8 cellular contexts compared by ENCODE assay signal in the genomic region with DNA sequence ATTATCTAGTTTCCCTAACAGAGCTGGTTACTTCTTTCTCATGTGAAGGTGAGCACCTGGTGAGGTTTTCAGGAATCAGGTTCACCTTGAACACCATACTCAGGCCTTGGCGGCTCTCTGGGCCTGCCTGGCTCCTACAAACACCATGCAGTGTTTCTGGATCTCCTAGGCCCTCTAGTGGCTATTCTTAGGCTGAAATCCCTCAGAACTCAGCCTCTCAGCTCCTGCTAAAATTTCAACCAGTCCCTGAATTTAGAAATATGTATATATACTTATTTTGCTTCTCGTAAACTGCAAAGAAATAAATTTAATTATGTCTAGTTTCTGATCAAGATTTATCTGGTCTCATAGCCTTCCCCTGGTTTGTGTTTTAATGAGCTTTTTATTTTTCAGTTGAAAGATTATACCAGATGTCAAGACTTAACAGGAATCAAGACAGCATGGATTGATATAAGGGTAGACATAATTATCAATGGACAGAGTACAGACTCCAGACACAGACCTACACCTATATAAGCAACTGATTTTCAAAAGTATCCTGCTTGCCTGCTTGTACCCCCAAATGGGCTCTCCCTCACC. TPM values are rescaled to one million over a fixed set of nuclear protein-coding genes. Genes with fewer than 3 reads are reported as not detected.
DNase-seq lines count a peak whose midpoint lies in the region; ATAC-seq and TF ChIP-seq lines count a peak whose summit lies in the region.

No MANE protein-coding gene starts in this region.

- H3K27me3 ChIP-seq in IMR-90 (ENCODE audit: control insufficient read depth, insufficient read depth, low read length) (no peaks in the 10 kb centered on the region; the same call in 1 of the 2 replicates), OCI-LY3 (ENCODE audit: low read depth, low read length) (peaks cover 52% of the 10 kb centered on the region), breast epithelium (no peaks in the 10 kb centered on the region), kidney epithelial cell (ENCODE audit: control insufficient read depth, insufficient read depth, low read length) (no peaks in the 10 kb centered on the region)

- H3K79me1 ChIP-seq in IMR-90 (ENCODE audit: low read depth in 1 of 2, low read length in 2 of 2) = no peaks in the 10 kb centered on the region

- no peaks in the 10 kb centered on the region for H3K9me1 ChIP-seq in IMR-90 (ENCODE audit: insufficient read depth, low read length)

- intact Hi-C loops in Calu3 (cut with micrococcal nuclease; ENCODE audit: unreplicated experiment) (loop anchor here (1.0 to 10.0 kb wide), 4 partner anchors 112 to 473 kb away; no protein-coding TSS in a partner anchor), IMR-90 (cut with micrococcal nuclease) (loop anchor here (1.0 to 5.0 kb wide), 4 partner anchors 112 to 472 kb away; no protein-coding TSS in a partner anchor), breast epithelium (cut with DNase I; ENCODE audit: low total_unique reads) (no loop called here)

- TF ChIP-seq CTCF in Calu3 (IDR thresholded peaks at IDR 0.05; ENCODE audit: unreplicated experiment) (peak; percentile 31), IMR-90 (conservative IDR thresholded peaks at IDR 0.05; ENCODE audit: low read depth, low read length) (peak; percentile 74), OCI-LY3 (IDR thresholded peaks at IDR 0.05; ENCODE audit: low read depth, low read length) (peak; percentile 74), breast epithelium (IDR thresholded peaks at IDR 0.05) (peak in 2 of 3 donors; percentile 43 to 58), kidney epithelial cell (IDR thresholded peaks at IDR 0.05; ENCODE audit: insufficient read depth, low read length, poor library complexity, severe bottlenecking) (peak; percentile 81)

- CTCF ChIA-PET in Calu3 (lab: Charles Lee) = interaction anchor here (1.2 to 1.7 kb wide), 5 partner anchors 11 to 474 kb away, joined by 3 to 22 read pairs (median 4); no protein-coding TSS in a partner anchor
- CTCF ChIA-PET in IMR-90 (lab: Yijun Ruan, JAX) = interaction anchor here (0.6 to 2.9 kb wide), 20 partner anchors 8 to 474 kb away, joined by 3 to 19 read pairs (median 3); no protein-coding TSS in a partner anchor

- POLR2A ChIA-PET in IMR-90 (lab: Charles Lee; ENCODE audit: unreplicated experiment) = no interaction called here

- H2AK5ac ChIP-seq in IMR-90 (ENCODE audit: low read depth, low read length) = no peak overlapping the region

- no TSS peak for BruUV-seq in Calu3 (replicated peaks; lab: Mats Ljungman, UMichigan)
- no TSS peak for BruUV-seq in IMR-90 (replicated peaks; lab: Mats Ljungman, UMichigan)

- H3K4me1 ChIP-seq in IMR-90 (ENCODE audit: control insufficient read depth, insufficient read depth, low read length) (peaks cover 1% of the 10 kb centered on the region; the same call in 1 of the 2 replicates), OCI-LY3 (ENCODE audit: low read length) (no peaks in the 10 kb centered on the region), breast epithelium (no peaks in the 10 kb centered on the region)

- H3K18ac ChIP-seq in IMR-90 (ENCODE audit: low read depth, low read length) = no peak overlapping the region

- H3K4ac ChIP-seq in IMR-90 (ENCODE audit: low read depth, low read length) = no peak overlapping the region

- H3K4me2 ChIP-seq in IMR-90 (ENCODE audit: low read depth, low read length) (no peak overlapping the region), OCI-LY3 (ENCODE audit: low read length) (no peak overlapping the region)

- no peak overlapping the region for H3K14ac ChIP-seq in IMR-90 (replicated peaks; ENCODE audit: low read depth, low read length)

- no peak overlapping the region for H3K56ac ChIP-seq in IMR-90 (ENCODE audit: extremely low read depth, insufficient read depth, low read length)

- H2BK5ac ChIP-seq in IMR-90 (ENCODE audit: low read depth, low read length, poor library complexity, severe bottlenecking) = no peak overlapping the region

- peak; percentile 50 for DNase-seq in Calu3
- peak; percentile 4 for DNase-seq in GM19240 (ENCODE audit: insufficient read length, low spot score)
- DNase-seq in IMR-90 = peak; percentile 53
- DNase-seq in breast epithelium (ENCODE audit: low spot score in 2 of 2) = no peak
- DNase-seq in kidney epithelial cell (ENCODE audit: low read depth) = no peak
- DNase-seq in stimulated activated naive B cell treated with anti-CD40 and anti-IgM and Interleukin-4, amounts not matched to agents 10 μg/mL and 1 μg/mL and 100 μg/mL, for 72 hours = peak; percentile 17
- DNase-seq in T1000 (lab: John Stamatoyannopoulos, UW) = no peak

- no peak overlapping the region for H3K27ac Mint-ChIP-seq in Calu3 (ENCODE audit: unreplicated experiment)
- H3K27ac Mint-ChIP-seq in stimulated activated naive B cell treated with anti-CD40 and anti-IgM and Interleukin-4, amounts not matched to agents 10 μg/mL and 1 μg/mL and 100 μg/mL, for 72 hours = no peak overlapping the region

- peaks cover 8% of the 10 kb centered on the region for H3K4me1 Mint-ChIP-seq in Calu3 (ENCODE audit: low read depth, unreplicated experiment)
- peaks cover 0 to under 1% of the 10 kb centered on the region in 2 donors for H3K4me1 Mint-ChIP-seq in stimulated activated naive B cell treated with anti-CD40 and anti-IgM and Interleukin-4, amounts not matched to agents 10 μg/mL and 1 μg/mL and 100 μg/mL, for 72 hours

- no peak overlapping the region for H3K9ac ChIP-seq in IMR-90 (ENCODE audit: low read depth, low read length)
- H3K9ac ChIP-seq in OCI-LY3 (ENCODE audit: low read length) = no peak overlapping the region

- H4K8ac ChIP-seq in IMR-90 (ENCODE audit: low read depth in 2 of 2, low read length in 2 of 2) = no peak overlapping the region

- H3K36me3 Mint-ChIP-seq in Calu3 (ENCODE audit: insufficient read depth, unreplicated experiment) = no peaks in the 10 kb centered on the region
- no peaks in the 10 kb centered on the region for H3K36me3 Mint-ChIP-seq in stimulated activated naive B cell treated with anti-CD40 and anti-IgM and Interleukin-4, amounts not matched to agents 10 μg/mL and 1 μg/mL and 100 μg/mL, for 72 hours

- no peaks in the 10 kb centered on the region for H3K79me2 ChIP-seq in OCI-LY3 (ENCODE audit: low read length)

- in situ Hi-C loops in IMR-90 (cut with MboI; ENCODE audit: low sequenced_read_pairs) = loop anchor here (5.0 kb wide), 1 partner anchor 113 kb away; no protein-coding TSS in a partner anchor

- no CpG with 5 or more reads among the region's 2 CpGs for WGBS in IMR-90 (ENCODE audit: extremely low coverage in 2 of 2, insufficient read length in 1 of 2), 2 experiments

- no peaks in the 10 kb centered on the region for H3K27me3 Mint-ChIP-seq in Calu3 (ENCODE audit: unreplicated experiment)
- H3K27me3 Mint-ChIP-seq in stimulated activated naive B cell treated with anti-CD40 and anti-IgM and Interleukin-4, amounts not matched to agents 10 μg/mL and 1 μg/mL and 100 μg/mL, for 72 hours = peaks cover 7 to 26% of the 10 kb centered on the region in 2 donors

- H3K27ac ChIP-seq in IMR-90 (ENCODE audit: insufficient read depth, low read length) = no peak overlapping the region
- no peak overlapping the region for H3K27ac ChIP-seq in OCI-LY3 (ENCODE audit: low read length)
- no peak overlapping the region for H3K27ac ChIP-seq in breast epithelium

- no peaks in the 10 kb centered on the region for H4K20me1 ChIP-seq in IMR-90 (ENCODE audit: insufficient read depth, low read length)
- no peaks in the 10 kb centered on the region for H4K20me1 ChIP-seq in OCI-LY3 (ENCODE audit: insufficient read depth, low read length)

- no peak overlapping the region for H2AFZ ChIP-seq in IMR-90 (replicated peaks; ENCODE audit: low read length, poor library complexity)
- H2AFZ ChIP-seq in OCI-LY3 (ENCODE audit: low read depth, low read length) = no peak overlapping the region

- H3K36me3 ChIP-seq in IMR-90 (ENCODE audit: control insufficient read depth, insufficient read depth, low read length) (no peaks in the 10 kb centered on the region), OCI-LY3 (replicated peaks; ENCODE audit: low read depth, low read length) (no peaks in the 10 kb centered on the region), breast epithelium (no peaks in the 10 kb centered on the region), kidney epithelial cell (ENCODE audit: control insufficient read depth, insufficient read depth, low read length) (no peaks in the 10 kb centered on the region)

- no peaks in the 10 kb centered on the region for H3K9me3 Mint-ChIP-seq in Calu3 (ENCODE audit: low read depth, unreplicated experiment)
- no peaks in the 10 kb centered on the region for H3K9me3 Mint-ChIP-seq in stimulated activated naive B cell treated with anti-CD40 and anti-IgM and Interleukin-4, amounts not matched to agents 10 μg/mL and 1 μg/mL and 100 μg/mL, for 72 hours

- H2BK120ac ChIP-seq in IMR-90 (ENCODE audit: low read depth, low read length) = no peak overlapping the region

- no peak overlapping the region for H4K91ac ChIP-seq in IMR-90 (ENCODE audit: insufficient read depth, low read depth, low read length)

- ATAC-seq in IMR-90 (ENCODE audit: low read depth) = peak; percentile 90
- peak; percentile 84 to 92 for ATAC-seq in stimulated activated naive B cell treated with anti-CD40 and anti-IgM and Interleukin-4, amounts not matched to agents 10 μg/mL and 1 μg/mL and 100 μg/mL, for 72 hours (replicated peaks)

- H3K23ac ChIP-seq in IMR-90 (ENCODE audit: low read depth, low read length) = no peak overlapping the region

- H3K9me3 ChIP-seq in IMR-90 (ENCODE audit: control insufficient read depth, insufficient read depth, low read length) = no peaks in the 10 kb centered on the region
- no peaks in the 10 kb centered on the region for H3K9me3 ChIP-seq in OCI-LY3 (ENCODE audit: insufficient read depth, low read length)
- H3K9me3 ChIP-seq in breast epithelium = no peaks in the 10 kb centered on the region

- no peak overlapping the region for H3K4me3 ChIP-seq in IMR-90 (ENCODE audit: insufficient read depth, low read depth, low read length)
- H3K4me3 ChIP-seq in OCI-LY3 (ENCODE audit: low read length) = no peak overlapping the region
- no peak overlapping the region for H3K4me3 ChIP-seq in breast epithelium
- H3K4me3 ChIP-seq in kidney epithelial cell (ENCODE audit: low read depth, low read length) = no peak overlapping the region

- TF ChIP-seq RAD21 in IMR-90 (IDR thresholded peaks at IDR 0.05; ENCODE audit: low read length) = peak; percentile 70

- H3K4me3 Mint-ChIP-seq in Calu3 (ENCODE audit: low read depth, unreplicated experiment) = no peak overlapping the region
- H3K4me3 Mint-ChIP-seq in stimulated activated naive B cell treated with anti-CD40 and anti-IgM and Interleukin-4, amounts not matched to agents 10 μg/mL and 1 μg/mL and 100 μg/mL, for 72 hours = no peak overlapping the region

- H2AK9ac ChIP-seq in IMR-90 (replicated peaks; ENCODE audit: low read depth, low read length, poor library complexity) = no peak overlapping the region

- no peak for TF ChIP-seq POLR2A in IMR-90 (IDR thresholded peaks at IDR 0.05; ENCODE audit: low read depth, low read length)
- TF ChIP-seq POLR2A in breast epithelium (IDR thresholded peaks at IDR 0.05) = no peak

- dilution Hi-C loops in IMR-90 (cut with HindIII; ENCODE audit: low sequenced_read_pairs, unreplicated experiment) = no loop called here

- H2BK15ac ChIP-seq in IMR-90 (ENCODE audit: low read depth, low read length) = no peak overlapping the region

- H2BK20ac ChIP-seq in IMR-90 (ENCODE audit: low read depth, low read length) = no peak overlapping the region

- H4K5ac ChIP-seq in IMR-90 (ENCODE audit: low read depth, low read length) = no peak overlapping the region

RNA-seq across cellular contexts. Expression of a gene that starts 55.9 kb away (rescaled TPM):
- total RNA-seq in Calu3 (2022) (9.0 and 11.0 TPM in 2 replicates), IMR-90 (2012; rRNA removed) (0.54 and 0.56 TPM in 2 replicates), breast epithelium (10 to 100 TPM in 1 of 3 donors, 1 to 10 TPM in 2; 3.6 to 13.1 (median 7.3) TPM), kidney epithelial cell (7.6 and 8.2 TPM in 2 replicates)
- 0.20 and 0.31 TPM in 2 replicates for polyA plus RNA-seq in IMR-90 (2012; rRNA removed)
- polyA plus RNA-seq in IMR-90 (2012; cell fraction: cytosol; rRNA removed) = 0.05 and 0.08 TPM in 2 replicates
- 0.03 and 0.19 TPM in 2 replicates for polyA plus RNA-seq in IMR-90 (2012; cell fraction: nucleus; rRNA removed; ENCODE audit: low replicate concordance)

Comparison
In these comparisons a context has a peak if more than half of its experiments do, and no peak if none do; other contexts are left out.
1. DNase-seq: peak in Calu3 (single experiment), GM19240 (single experiment), IMR-90 (single experiment) and stimulated activated naive B cell treated with anti-CD40 and anti-IgM and Interleukin-4, amounts not matched to agents 10 μg/mL and 1 μg/mL and 100 μg/mL, for 72 hours (single experiment); none in breast epithelium (0 of 2), kidney epithelial cell (single experiment) and T1000 (single experiment).
2. CTCF ChIP-seq: peak in every context shown above with its lines; median percentile 81 in kidney epithelial cell; 74 in IMR-90; 74 in OCI-LY3; 50 in breast epithelium; 31 in Calu3.